19 cellular contexts compared by ENCODE assay signal in genomic region chr3:105996781-105997180, GRCh38.
"Had no signal": no experiment of that assay in that cellular context is flagged by ENCODE, and none has a peak within 500 bp of the region (broad histone marks: within the 10 kb centered on the region; RNA-seq: fewer than 3 reads in every experiment).

No MANE protein-coding gene starts in this region.

- H3K4me1 Mint-ChIP-seq: activated CD4-positive, alpha-beta T cell treated with anti-CD3 and anti-CD28 coated beads for 36 hours; naive B cell; neural crest cell; stimulated activated naive B cell treated with anti-CD40 and anti-IgM and Interleukin-4, amounts not matched to agents 10 μg/mL and 1 μg/mL and 100 μg/mL, for 72 hours had no signal

- H3K27me3 Mint-ChIP-seq: activated CD4-positive, alpha-beta memory T cell treated with anti-CD3 and anti-CD28 coated beads for 36 hours; activated CD4-positive, alpha-beta T cell treated with anti-CD3 and anti-CD28 coated beads for 36 hours; activated naive CD8-positive, alpha-beta T cell treated with anti-CD3 and anti-CD28 coated beads, Interleukin-2, amount 10 ng/mL, durations not matched to agents 7 days and 5 days; activated T-cell treated with anti-CD3 and anti-CD28 coated beads, Interleukin-2, amount 50 U/mL, for 24 hours; effector memory CD8-positive, alpha-beta T cell; naive B cell; stimulated activated naive B cell treated with anti-CD40 and anti-IgM and Interleukin-4, amounts not matched to agents 10 μg/mL and 1 μg/mL and 100 μg/mL, for 72 hours had no signal

- H3K27ac Mint-ChIP-seq: activated CD4-positive, alpha-beta memory T cell treated with anti-CD3 and anti-CD28 coated beads for 36 hours; activated CD4-positive, alpha-beta T cell treated with anti-CD3 and anti-CD28 coated beads for 36 hours; activated naive CD8-positive, alpha-beta T cell treated with anti-CD3 and anti-CD28 coated beads, Interleukin-2, amount 10 ng/mL, durations not matched to agents 7 days and 5 days; activated T-cell treated with anti-CD3 and anti-CD28 coated beads, Interleukin-2, amount 50 U/mL, for 24 hours; activated T-helper 2 cell treated with anti-CD3 and anti-CD28 coated beads, Interferon-gamma antibody, Interleukin-2, Interleukin-4, amounts not matched to agents 10 μg/mL and 5 μg/mL and 100 μg/mL, durations not matched to agents 14 hours and 24 hours and 36 hours; naive B cell; stimulated activated naive B cell treated with anti-CD40 and anti-IgM and Interleukin-4, amounts not matched to agents 10 μg/mL and 1 μg/mL and 100 μg/mL, for 72 hours; T-helper 2 cell treated with Interferon-gamma antibody and Interleukin-4, amounts not matched to agents 5 μg/mL and 100 μg/mL, for 36 hours had no signal

- DNase-seq: activated CD4-positive, alpha-beta memory T cell treated with anti-CD3 and anti-CD28 coated beads for 36 hours; activated CD4-positive, alpha-beta T cell treated with anti-CD3 and anti-CD28 coated beads for 36 hours; activated naive CD4-positive, alpha-beta T cell treated with Interleukin-2 at 50 U/mL for 16 hours; activated naive CD8-positive, alpha-beta T cell treated with anti-CD3 and anti-CD28 coated beads, Interleukin-2, amount 10 ng/mL, durations not matched to agents 7 days and 5 days; activated T-cell treated with anti-CD3 and anti-CD28 coated beads, Interleukin-2, amount 50 U/mL, for 24 hours; anterior cingulate cortex; cerebellar nuclear complex; effector memory CD8-positive, alpha-beta T cell; kidney glomerular epithelial cell; left ventricle myocardium inferior; mucosa of descending colon; naive B cell; retina; stimulated activated naive B cell treated with anti-CD40 and anti-IgM and Interleukin-4, amounts not matched to agents 10 μg/mL and 1 μg/mL and 100 μg/mL, for 72 hours; upper lobe of right lung had no signal

- ATAC-seq: activated CD4-positive, alpha-beta T cell treated with anti-CD3 and anti-CD28 coated beads for 36 hours; effector memory CD8-positive, alpha-beta T cell; mucosa of descending colon; stimulated activated naive B cell treated with anti-CD40 and anti-IgM and Interleukin-4, amounts not matched to agents 10 μg/mL and 1 μg/mL and 100 μg/mL, for 72 hours had no signal

- H3K4me3 Mint-ChIP-seq: activated CD4-positive, alpha-beta memory T cell treated with anti-CD3 and anti-CD28 coated beads for 36 hours; activated CD4-positive, alpha-beta T cell treated with anti-CD3 and anti-CD28 coated beads for 36 hours; activated naive CD8-positive, alpha-beta T cell treated with anti-CD3 and anti-CD28 coated beads, Interleukin-2, amount 10 ng/mL, durations not matched to agents 7 days and 5 days; activated T-cell treated with anti-CD3 and anti-CD28 coated beads, Interleukin-2, amount 50 U/mL, for 24 hours; effector memory CD8-positive, alpha-beta T cell; neural crest cell; stimulated activated naive B cell treated with anti-CD40 and anti-IgM and Interleukin-4, amounts not matched to agents 10 μg/mL and 1 μg/mL and 100 μg/mL, for 72 hours; T-helper 2 cell treated with Interferon-gamma antibody and Interleukin-4, amounts not matched to agents 5 μg/mL and 100 μg/mL, for 36 hours had no signal

- H3K4me3 ChIP-seq: left ventricle myocardium inferior, mucosa of descending colon, thoracic aorta, upper lobe of right lung had no signal

- H3K27me3 ChIP-seq: upper lobe of right lung had no signal

- H3K9me3 ChIP-seq: thoracic aorta, upper lobe of right lung had no signal

- H3K36me3 ChIP-seq: left ventricle myocardium inferior, thoracic aorta, upper lobe of right lung had no signal

- H3K4me1 ChIP-seq: left ventricle myocardium inferior, upper lobe of right lung had no signal
